ENCODE assay signal across 18 cellular contexts in genomic region chr16:70752381-70752780, GRCh38. TPM values are rescaled to one million over a fixed set of nuclear protein-coding genes. Genes with fewer than 3 reads are reported as not detected.
DNase-seq lines count a peak whose midpoint lies in the region; ATAC-seq, FAIRE-seq and TF ChIP-seq lines count a peak whose summit lies in the region.
"Had no signal": no experiment of that assay in that cellular context is flagged by ENCODE, and none has a peak within 500 bp of the region (broad histone marks: within the 10 kb centered on the region; RNA-seq: fewer than 3 reads in every experiment).

No MANE protein-coding gene starts in this region.

- no peak for ATAC-seq in activated T-helper 17 cell treated with anti-CD3 and anti-CD28 coated beads, Interleukin-2, amount 50 U/mL, for 72 hours (replicated peaks)
- no peak for ATAC-seq in GM19023 (IDR thresholded peaks at IDR 0.05; ENCODE audit: unreplicated experiment)

- peaks cover 9 to 98% (median 29%) of the 10 kb centered on the region in 11 experiments; a peak in 19 of 22 replicates for H3K36me3 ChIP-seq in BLaER1 treated with 17β-estradiol and CSF1 and Interleukin-3, amounts not matched to agents 10 nM and 100 nM
- H3K36me3 ChIP-seq in kidney (ENCODE audit: control insufficient read depth in 1 of 2, insufficient read depth in 2 of 2, low read length in 2 of 2) (peaks cover 0 to 3% of the 10 kb centered on the region in 2 donors), skeletal muscle tissue (ENCODE audit: control insufficient read depth in 3 of 3, insufficient read depth in 3 of 3, low read length in 3 of 3) (peaks cover 4 to 6% (median 4%) of the 10 kb centered on the region in 3 donors), OCI-LY7 (ENCODE audit: insufficient read depth, low read length) (peaks cover 19% of the 10 kb centered on the region)
- H3K36me3 ChIP-seq: thoracic aorta had no signal

- no peaks in the 10 kb centered on the region for H3K79me2 ChIP-seq in OCI-LY7 (ENCODE audit: insufficient read depth, low read depth, low read length)

- no TSS peak for BruUV-seq in OCI-LY7 (replicated peaks; lab: Mats Ljungman, UMichigan)

- peaks cover 7% of the 10 kb centered on the region for H3K36me3 Mint-ChIP-seq in activated T-helper 17 cell treated with anti-CD3 and anti-CD28 coated beads, Interleukin-2, amount 50 U/mL, for 72 hours (ENCODE audit: low read depth)

- no peak overlapping the region for H3K4me3 ChIP-seq in BLaER1 treated with 17β-estradiol and CSF1 and Interleukin-3, amounts not matched to agents 10 nM and 100 nM
- H3K4me3 ChIP-seq in kidney (ENCODE audit: low read length in 2 of 2) (no peak overlapping the region), skeletal muscle tissue (ENCODE audit: low read length in 3 of 3) (no peak overlapping the region), OCI-LY7 (ENCODE audit: low read depth, low read length, poor library complexity, severe bottlenecking) (no peak overlapping the region)
- H3K4me3 ChIP-seq: lung, thoracic aorta had no signal

- CTCF ChIA-PET in OCI-LY7 (lab: Charles Lee; ENCODE audit: unreplicated experiment): no interaction called here

- H3K9ac ChIP-seq in BLaER1 treated with 17β-estradiol and CSF1 and Interleukin-3, amounts not matched to agents 10 nM and 100 nM: peak overlapping the region in 3 of 11 experiments; percentile 6 to 36 (median 27); a peak in 5 of 22 replicates
- H3K9ac ChIP-seq in kidney (ENCODE audit: low read length in 2 of 2) (no peak overlapping the region), skeletal muscle tissue (ENCODE audit: low read depth in 1 of 3, low read length in 3 of 3) (peak overlapping the region in 2 of 3 donors; percentile 57 to 77)

- POLR2A ChIA-PET in OCI-LY7 (lab: Charles Lee): no interaction called here

- no peak for TF ChIP-seq CTCF in kidney (IDR thresholded peaks at IDR 0.05; ENCODE audit: borderline replicate concordance, extremely low read depth, insufficient read depth)
- no peak for TF ChIP-seq CTCF in OCI-LY7 (conservative IDR thresholded peaks at IDR 0.05; ENCODE audit: low read length)

- H3K4me3 Mint-ChIP-seq in activated T-helper 17 cell treated with anti-CD3 and anti-CD28 coated beads, Interleukin-2, amount 50 U/mL, for 72 hours: no peak overlapping the region

- H3K27ac ChIP-seq in BLaER1 treated with 17β-estradiol and CSF1 and Interleukin-3, amounts not matched to agents 10 nM and 100 nM: peak overlapping the region in 7 of 11 experiments; percentile 9 to 81 (median 70); a peak in 7 of 22 replicates
- H3K27ac ChIP-seq in kidney (ENCODE audit: low read depth in 2 of 2, low read length in 2 of 2) (no peak overlapping the region), skeletal muscle tissue (ENCODE audit: low read depth, low read length) (no peak overlapping the region), OCI-LY7 (ENCODE audit: low read depth, low read length, poor library complexity, severe bottlenecking) (no peak overlapping the region)

- DNase-seq in kidney (peak; percentile 53), OCI-LY7 (ENCODE audit: low spot score) (no peak), activated gamma-delta T cell (lab: John Stamatoyannopoulos, UW) (no peak), NOMO-1 (lab: John Stamatoyannopoulos, UW; ENCODE audit: unreplicated experiment in 2 of 2) (no peak)
- DNase-seq: activated CD4-positive, alpha-beta T cell treated with anti-CD3 and anti-CD28 coated beads for 48 hours; activated effector memory CD4-positive, alpha-beta T cell treated with anti-CD3 and anti-CD28 coated beads, Interleukin-2, amount 50 U/mL, for 16 hours; effector CD8-positive, alpha-beta T cell; glutamatergic neuron; GOT3; KG1; NCI-H187 treated with DMSO at 0.1 percent for 48 hours had no signal

- FAIRE-seq in kidney (lab: Jason Lieb, UNC): no peak
- FAIRE-seq: TTC549 had no signal

- no peaks in the 10 kb centered on the region for H3K9me3 ChIP-seq in BLaER1 treated with 17β-estradiol and CSF1 and Interleukin-3, amounts not matched to agents 10 nM and 100 nM (replicated peaks in 1 of 11)
- H3K9me3 ChIP-seq in kidney (ENCODE audit: control insufficient read depth in 1 of 2, low read length in 2 of 2): no peaks in the 10 kb centered on the region
- H3K9me3 ChIP-seq in skeletal muscle tissue (ENCODE audit: control insufficient read depth in 3 of 3, low read length in 3 of 3): no peaks in the 10 kb centered on the region
- no peaks in the 10 kb centered on the region for H3K9me3 ChIP-seq in OCI-LY7 (ENCODE audit: low read length)
- H3K9me3 ChIP-seq: thoracic aorta had no signal

- H3K27me3 Mint-ChIP-seq in activated T-helper 17 cell treated with anti-CD3 and anti-CD28 coated beads, Interleukin-2, amount 50 U/mL, for 72 hours: no peaks in the 10 kb centered on the region

- intact Hi-C loops in kidney (cut with DNase I) (no loop called here), OCI-LY7 (cut with micrococcal nuclease; ENCODE audit: unreplicated experiment) (no loop called here)

- H3K9me2 ChIP-seq in OCI-LY7 (ENCODE audit: insufficient read depth, low read length): no peaks in the 10 kb centered on the region

- no peaks in the 10 kb centered on the region for H3K4me1 Mint-ChIP-seq in activated T-helper 17 cell treated with anti-CD3 and anti-CD28 coated beads, Interleukin-2, amount 50 U/mL, for 72 hours

- peak overlapping the region; percentile 68 to 99 (median 91); a peak in 21 of 22 replicates for H3K4me2 ChIP-seq in BLaER1 treated with 17β-estradiol and CSF1 and Interleukin-3, amounts not matched to agents 10 nM and 100 nM
- H3K4me2 ChIP-seq in OCI-LY7 (ENCODE audit: low read length): no peak overlapping the region

- H3K27ac Mint-ChIP-seq in activated T-helper 17 cell treated with anti-CD3 and anti-CD28 coated beads, Interleukin-2, amount 50 U/mL, for 72 hours: peak overlapping the region; percentile 36

- peaks cover 0 to 100% (median 0%) of the 10 kb centered on the region in 11 experiments; a peak in 8 of 22 replicates for H4K20me1 ChIP-seq in BLaER1 treated with 17β-estradiol and CSF1 and Interleukin-3, amounts not matched to agents 10 nM and 100 nM
- H4K20me1 ChIP-seq in OCI-LY7 (ENCODE audit: insufficient read depth, low read length): no peaks in the 10 kb centered on the region

- H3K9me3 Mint-ChIP-seq in activated T-helper 17 cell treated with anti-CD3 and anti-CD28 coated beads, Interleukin-2, amount 50 U/mL, for 72 hours: no peaks in the 10 kb centered on the region

- no peaks in the 10 kb centered on the region for H3K27me3 ChIP-seq in BLaER1 treated with 17β-estradiol and CSF1 and Interleukin-3, amounts not matched to agents 10 nM and 100 nM
- no peaks in the 10 kb centered on the region for H3K27me3 ChIP-seq in skeletal muscle tissue (ENCODE audit: control insufficient read depth in 3 of 3, insufficient read depth in 3 of 3, low read length in 3 of 3)

- peaks cover 68 to 98% (median 83%) of the 10 kb centered on the region in 10 experiments for H3K4me1 ChIP-seq in BLaER1 treated with 17β-estradiol and CSF1 and Interleukin-3, amounts not matched to agents 10 nM and 100 nM
- peaks cover 29 to 55% of the 10 kb centered on the region in 2 donors for H3K4me1 ChIP-seq in kidney (ENCODE audit: control insufficient read depth in 1 of 2, insufficient read depth in 1 of 2, low read depth in 1 of 2, low read length in 2 of 2)
- peaks cover 56 to 80% (median 67%) of the 10 kb centered on the region in 3 donors for H3K4me1 ChIP-seq in skeletal muscle tissue (ENCODE audit: control insufficient read depth in 3 of 3, insufficient read depth in 3 of 3, low read length in 3 of 3)
- peaks cover 2% of the 10 kb centered on the region for H3K4me1 ChIP-seq in OCI-LY7 (ENCODE audit: insufficient read depth, low read length, poor library complexity, severe bottlenecking)

- no peak overlapping the region for H2AFZ ChIP-seq in OCI-LY7 (ENCODE audit: low read length)

RNA-seq across cellular contexts. Expression of gene VAC14, which starts 48.6 kb away (rescaled TPM):
- total RNA-seq in activated T-helper 17 cell treated with anti-CD3 and anti-CD28 coated beads, Interleukin-2, amount 50 U/mL, for 72 hours: 10 to 100 TPM; 22.4 to 34.9 TPM
- 36.8 TPM for total RNA-seq in kidney
- polyA plus RNA-seq in kidney (ENCODE audit: insufficient read depth, low read depth, low replicate concordance): 41.9 TPM
- 15.1 TPM for total RNA-seq in skeletal muscle tissue
- total RNA-seq in OCI-LY7 (2014; rRNA removed; shearing (Covaris generic)): 33.9 and 37.6 TPM in 2 replicates
- total RNA-seq in OCI-LY7 (2022): 39.5 and 43.1 TPM in 2 replicates

Comparison
In these comparisons a context has a peak if more than half of its experiments do, and no peak if none do; other contexts are left out.
1. H3K27ac ChIP-seq: peak in BLaER1 treated with 17β-estradiol and CSF1 and Interleukin-3, amounts not matched to agents 10 nM and 100 nM (7 of 11); none in kidney (0 of 2), skeletal muscle tissue (single experiment) and OCI-LY7 (single experiment).
2. H3K9ac ChIP-seq: peak in skeletal muscle tissue (2 of 3); none in kidney (0 of 2).